Comparison of ENCODE assay signal across 12 cellular contexts in genomic region chr5:146042628-146043279, GRCh38.
DNase-seq lines count a peak whose midpoint lies in the region; ATAC-seq and TF ChIP-seq lines count a peak whose summit lies in the region.
"Had no signal": no experiment of that assay in that cellular context is flagged by ENCODE, and none has a peak within 500 bp of the region (broad histone marks: within the 10 kb centered on the region; RNA-seq: fewer than 3 reads in every experiment).

No MANE protein-coding gene starts in this region.

- no peaks in the 10 kb centered on the region for H3K9me3 Mint-ChIP-seq in CD8-positive, alpha-beta T cell
- H3K9me3 Mint-ChIP-seq: nephron progenitor cell had no signal

- H3K9me3 ChIP-seq in esophagus squamous epithelium = no peaks in the 10 kb centered on the region
- no peaks in the 10 kb centered on the region for H3K9me3 ChIP-seq in CD8-positive, alpha-beta T cell (ENCODE audit: low read length)

- H3K27me3 ChIP-seq in esophagus squamous epithelium = no peaks in the 10 kb centered on the region
- no peaks in the 10 kb centered on the region for H3K27me3 ChIP-seq in CD8-positive, alpha-beta T cell (ENCODE audit: insufficient read depth, low read length)

- no peak overlapping the region for H3K4me3 Mint-ChIP-seq in CD8-positive, alpha-beta T cell
- H3K4me3 Mint-ChIP-seq: nephron progenitor cell, T-helper 17 cell had no signal

- ATAC-seq in CD8-positive, alpha-beta T cell = no peak
- no peak for ATAC-seq in GM19328 (IDR thresholded peaks at IDR 0.05; ENCODE audit: unreplicated experiment)
- no peak for ATAC-seq in HG03457 (IDR thresholded peaks at IDR 0.05; ENCODE audit: unreplicated experiment)
- no peak for ATAC-seq in GM21360 (IDR thresholded peaks at IDR 0.05; ENCODE audit: unreplicated experiment)
- ATAC-seq: T-helper 17 cell had no signal

- H3K36me3 ChIP-seq in esophagus squamous epithelium = no peaks in the 10 kb centered on the region
- H3K36me3 ChIP-seq in CD8-positive, alpha-beta T cell (ENCODE audit: insufficient read depth, low read length) = no peaks in the 10 kb centered on the region

- no peaks in the 10 kb centered on the region for H3K27me3 Mint-ChIP-seq in CD8-positive, alpha-beta T cell (ENCODE audit: low read depth)
- H3K27me3 Mint-ChIP-seq: T-helper 17 cell had no signal

- DNase-seq in H4 (ENCODE audit: low spot score) (peak; percentile 84), RPMI7951 (ENCODE audit: low read depth) (peak; percentile 85), esophagus squamous epithelium (lab: John Stamatoyannopoulos, UW) (no peak)
- DNase-seq in CD8-positive, alpha-beta T cell = no peak
- DNase-seq: NCI-H524 treated with DMSO at 0.1 percent for 48 hours; nephron progenitor cell; stimulated activated CD4-positive, alpha-beta T cell treated with anti-CD3 and anti-CD28 coated beads, Interleukin-4, amount 100 ng/mL, for 1 hour; T-helper 17 cell had no signal

- H3K4me1 Mint-ChIP-seq in CD8-positive, alpha-beta T cell (ENCODE audit: low read depth) = no peaks in the 10 kb centered on the region
- H3K4me1 Mint-ChIP-seq: T-helper 17 cell had no signal

- no peaks in the 10 kb centered on the region for H3K36me3 Mint-ChIP-seq in CD8-positive, alpha-beta T cell

- TF ChIP-seq POLR2A in esophagus squamous epithelium (IDR thresholded peaks at IDR 0.05) = no peak

- CTCF ChIA-PET in CD8-positive, alpha-beta T cell (lab: Charles Lee) = no interaction called here

- H3K27ac Mint-ChIP-seq in CD8-positive, alpha-beta T cell = no peak overlapping the region
- H3K27ac Mint-ChIP-seq: nephron progenitor cell, T-helper 17 cell had no signal

- WGBS in esophagus squamous epithelium, 2 donors = 32 to 46% methylated on average over 5 of the region's 5 CpGs

- H3K4me3 ChIP-seq in esophagus squamous epithelium = no peak overlapping the region
- H3K4me3 ChIP-seq in skin epidermis = no peak overlapping the region
- H3K4me3 ChIP-seq in CD8-positive, alpha-beta T cell (ENCODE audit: low read depth, low read length) = no peak overlapping the region

- POLR2A ChIA-PET in CD8-positive, alpha-beta T cell (lab: Charles Lee) = no interaction called here

- TF ChIP-seq CTCF in esophagus squamous epithelium (IDR thresholded peaks at IDR 0.05) = no peak
- TF ChIP-seq CTCF in CD8-positive, alpha-beta T cell (IDR thresholded peaks at IDR 0.05) = no peak

- peak overlapping the region; percentile 72 to 86 (median 76) for H3K27ac ChIP-seq in esophagus squamous epithelium
- H3K27ac ChIP-seq in skin epidermis = peak overlapping the region in 15 of 21 experiments; percentile 8 to 76 (median 42)
- H3K27ac ChIP-seq in CD8-positive, alpha-beta T cell (ENCODE audit: low read depth, low read length) = no peak overlapping the region

- peaks cover 17 to 50% (median 17%) of the 10 kb centered on the region in 3 donors for H3K4me1 ChIP-seq in esophagus squamous epithelium
- H3K4me1 ChIP-seq in CD8-positive, alpha-beta T cell (ENCODE audit: insufficient read depth, low read length) = no peaks in the 10 kb centered on the region

- intact Hi-C loops in esophagus squamous epithelium (cut with DNase I) = no loop called here
- intact Hi-C loops in CD8-positive, alpha-beta T cell (cut with DNase I, micrococcal nuclease) = no loop called here

Comparison
In these comparisons a context has a peak if more than half of its experiments do, and no peak if none do; other contexts are left out.
1. DNase-seq: peak in H4 (single experiment) and RPMI7951 (single experiment); none in esophagus squamous epithelium (single experiment) and CD8-positive, alpha-beta T cell (0 of 7).